Comparison of ENCODE assay signal across 1 cellular context in the genomic region with DNA sequence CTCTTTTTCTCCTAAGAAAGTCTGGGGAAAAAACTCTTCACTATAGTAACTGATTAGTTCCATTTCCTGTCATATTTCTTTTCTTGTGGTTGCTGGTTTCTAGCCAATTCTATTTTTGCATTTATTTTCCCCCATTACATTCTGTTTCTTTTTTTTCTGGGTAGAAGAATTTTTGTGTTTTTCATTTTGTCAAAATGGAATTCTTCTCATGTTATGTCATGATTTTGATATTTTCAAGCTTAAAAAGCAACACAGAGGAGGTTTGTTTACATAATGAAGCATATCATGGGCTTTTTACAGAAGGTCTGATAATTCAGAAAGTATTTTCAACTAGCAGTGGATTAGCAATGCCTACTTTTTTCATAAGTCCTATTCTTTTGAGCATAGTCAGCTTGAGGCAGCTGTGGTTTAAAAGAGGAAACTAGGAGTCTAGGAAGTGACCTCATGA.
TF ChIP-seq lines count a peak whose summit lies in the region.

No MANE protein-coding gene starts in this region.

TF ChIP-seq in GM12878, 131 proteins besides CTCF, POLR2A, EP300 and RAD21 (continued from another document and continues in another):
- no peak for TF ChIP-seq MYC (IDR thresholded peaks at IDR 0.05; ENCODE audit: insufficient read depth, insufficient read length, insufficient replicate concordance, low read length, severe bottlenecking)
- TF ChIP-seq YBX1 (IDR thresholded peaks at IDR 0.05) = no peak
- TF ChIP-seq SREBF2 (IDR thresholded peaks at IDR 0.05; ENCODE audit: low read length) = no peak
- TF ChIP-seq RFX5 (IDR thresholded peaks at IDR 0.05; ENCODE audit: low read depth, low read length) = no peak
- no peak for TF ChIP-seq ETV6 (conservative IDR thresholded peaks at IDR 0.05 in 1 of 2, IDR thresholded peaks at IDR 0.05 in 1 of 2; ENCODE audit: borderline replicate concordance in 1 of 2, low read depth in 1 of 2)
- TF ChIP-seq GABPA (IDR thresholded peaks at IDR 0.05; ENCODE audit: low read depth) = no peak
- TF ChIP-seq PML (IDR thresholded peaks at IDR 0.05; ENCODE audit: low read length) = no peak
- TF ChIP-seq ESRRA (IDR thresholded peaks at IDR 0.05; ENCODE audit: low read length) = no peak
- no peak for TF ChIP-seq ZBED1 (IDR thresholded peaks at IDR 0.05; ENCODE audit: borderline replicate concordance)
- no peak for TF ChIP-seq SUZ12 (IDR thresholded peaks at IDR 0.05; ENCODE audit: unreplicated experiment)
- TF ChIP-seq RCOR1 (conservative IDR thresholded peaks at IDR 0.05; ENCODE audit: low read depth, low read length) = no peak
- TF ChIP-seq, protein P1, sequence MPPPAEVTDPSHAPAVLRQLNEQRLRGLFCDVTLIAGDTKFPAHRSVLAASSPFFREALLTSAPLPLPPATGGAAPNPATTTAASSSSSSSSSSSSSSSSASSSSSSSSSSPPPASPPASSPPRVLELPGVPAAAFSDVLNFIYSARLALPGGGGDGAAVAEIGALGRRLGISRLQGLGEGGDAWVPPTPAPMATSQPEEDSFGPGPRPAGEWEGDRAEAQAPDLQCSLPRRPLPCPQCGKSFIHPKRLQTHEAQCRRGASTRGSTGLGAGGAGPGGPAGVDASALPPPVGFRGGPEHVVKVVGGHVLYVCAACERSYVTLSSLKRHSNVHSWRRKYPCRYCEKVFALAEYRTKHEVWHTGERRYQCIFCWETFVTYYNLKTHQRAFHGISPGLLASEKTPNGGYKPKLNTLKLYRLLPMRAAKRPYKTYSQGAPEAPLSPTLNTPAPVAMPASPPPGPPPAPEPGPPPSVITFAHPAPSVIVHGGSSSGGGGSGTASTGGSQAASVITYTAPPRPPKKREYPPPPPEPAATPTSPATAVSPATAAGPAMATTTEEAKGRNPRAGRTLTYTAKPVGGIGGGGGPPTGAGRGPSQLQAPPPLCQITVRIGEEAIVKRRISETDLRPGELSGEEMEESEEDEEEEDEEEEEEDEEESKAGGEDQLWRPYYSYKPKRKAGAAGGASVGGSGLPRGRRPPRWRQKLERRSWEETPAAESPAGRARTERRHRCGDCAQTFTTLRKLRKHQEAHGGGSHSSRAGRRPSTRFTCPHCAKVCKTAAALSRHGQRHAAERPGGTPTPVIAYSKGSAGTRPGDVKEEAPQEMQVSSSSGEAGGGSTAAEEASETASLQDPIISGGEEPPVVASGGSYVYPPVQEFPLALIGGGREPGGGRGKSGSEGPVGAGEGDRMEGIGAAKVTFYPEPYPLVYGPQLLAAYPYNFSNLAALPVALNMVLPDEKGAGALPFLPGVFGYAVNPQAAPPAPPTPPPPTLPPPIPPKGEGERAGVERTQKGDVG (CRISPR knock-in tag; IDR thresholded peaks at IDR 0.05) = no peak
- TF ChIP-seq, protein P2, sequence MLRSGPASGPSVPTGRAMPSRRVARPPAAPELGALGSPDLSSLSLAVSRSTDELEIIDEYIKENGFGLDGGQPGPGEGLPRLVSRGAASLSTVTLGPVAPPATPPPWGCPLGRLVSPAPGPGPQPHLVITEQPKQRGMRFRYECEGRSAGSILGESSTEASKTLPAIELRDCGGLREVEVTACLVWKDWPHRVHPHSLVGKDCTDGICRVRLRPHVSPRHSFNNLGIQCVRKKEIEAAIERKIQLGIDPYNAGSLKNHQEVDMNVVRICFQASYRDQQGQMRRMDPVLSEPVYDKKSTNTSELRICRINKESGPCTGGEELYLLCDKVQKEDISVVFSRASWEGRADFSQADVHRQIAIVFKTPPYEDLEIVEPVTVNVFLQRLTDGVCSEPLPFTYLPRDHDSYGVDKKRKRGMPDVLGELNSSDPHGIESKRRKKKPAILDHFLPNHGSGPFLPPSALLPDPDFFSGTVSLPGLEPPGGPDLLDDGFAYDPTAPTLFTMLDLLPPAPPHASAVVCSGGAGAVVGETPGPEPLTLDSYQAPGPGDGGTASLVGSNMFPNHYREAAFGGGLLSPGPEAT (IDR thresholded peaks at IDR 0.05; ENCODE audit: low read depth) = 0 out of 2 replicates have a peak, but pooled peaks have one; percentile 44
- TF ChIP-seq ZNF24 (IDR thresholded peaks at IDR 0.05) = no peak
- no peak for TF ChIP-seq FOXK2 (IDR thresholded peaks at IDR 0.05)
- TF ChIP-seq, protein P3, sequence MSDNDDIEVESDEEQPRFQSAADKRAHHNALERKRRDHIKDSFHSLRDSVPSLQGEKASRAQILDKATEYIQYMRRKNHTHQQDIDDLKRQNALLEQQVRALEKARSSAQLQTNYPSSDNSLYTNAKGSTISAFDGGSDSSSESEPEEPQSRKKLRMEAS (IDR thresholded peaks at IDR 0.05; ENCODE audit: low read depth, low read length) = no peak
- TF ChIP-seq CHD1 (IDR thresholded peaks at IDR 0.05; ENCODE audit: low read depth, low read length) = no peak
- TF ChIP-seq HDGF (IDR thresholded peaks at IDR 0.05) = no peak
- TF ChIP-seq ASH2L (IDR thresholded peaks at IDR 0.05; ENCODE audit: borderline replicate concordance, low read depth) = no peak
- TF ChIP-seq SP1 (IDR thresholded peaks at IDR 0.05; ENCODE audit: low read depth, low read length) = no peak
- no peak for TF ChIP-seq POLR2AphosphoS5 (IDR thresholded peaks at IDR 0.05; ENCODE audit: low read length)
- TF ChIP-seq, protein P4, sequence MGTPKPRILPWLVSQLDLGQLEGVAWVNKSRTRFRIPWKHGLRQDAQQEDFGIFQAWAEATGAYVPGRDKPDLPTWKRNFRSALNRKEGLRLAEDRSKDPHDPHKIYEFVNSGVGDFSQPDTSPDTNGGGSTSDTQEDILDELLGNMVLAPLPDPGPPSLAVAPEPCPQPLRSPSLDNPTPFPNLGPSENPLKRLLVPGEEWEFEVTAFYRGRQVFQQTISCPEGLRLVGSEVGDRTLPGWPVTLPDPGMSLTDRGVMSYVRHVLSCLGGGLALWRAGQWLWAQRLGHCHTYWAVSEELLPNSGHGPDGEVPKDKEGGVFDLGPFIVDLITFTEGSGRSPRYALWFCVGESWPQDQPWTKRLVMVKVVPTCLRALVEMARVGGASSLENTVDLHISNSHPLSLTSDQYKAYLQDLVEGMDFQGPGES (IDR thresholded peaks at IDR 0.05) = no peak
- peak; percentile 78; the same call in 1 of the 2 replicates for TF ChIP-seq NFIC (IDR thresholded peaks at IDR 0.05; ENCODE audit: low read depth, low read length)
- no peak for TF ChIP-seq STAT3 (IDR thresholded peaks at IDR 0.05; ENCODE audit: low read depth, low read length)
- no peak for TF ChIP-seq ZNF217 (IDR thresholded peaks at IDR 0.05)
- no peak for TF ChIP-seq NRF1 (conservative IDR thresholded peaks at IDR 0.05; ENCODE audit: low read depth, low read length)
- TF ChIP-seq JUNB (IDR thresholded peaks at IDR 0.05) = peak; percentile 21; the same call in 1 of the 2 replicates
- no peak for TF ChIP-seq SIX5 (IDR thresholded peaks at IDR 0.05; ENCODE audit: low read depth, low read length, severe bottlenecking)
- TF ChIP-seq MEF2B (IDR thresholded peaks at IDR 0.05; ENCODE audit: partially characterized antibody, poor library complexity, severe bottlenecking) = peak; percentile 67
- 0 out of 2 replicates have a peak, but pooled peaks have one; percentile 25 for TF ChIP-seq ZNF384 (IDR thresholded peaks at IDR 0.05; ENCODE audit: borderline replicate concordance, low read depth, low read length)
- TF ChIP-seq, protein P5, sequence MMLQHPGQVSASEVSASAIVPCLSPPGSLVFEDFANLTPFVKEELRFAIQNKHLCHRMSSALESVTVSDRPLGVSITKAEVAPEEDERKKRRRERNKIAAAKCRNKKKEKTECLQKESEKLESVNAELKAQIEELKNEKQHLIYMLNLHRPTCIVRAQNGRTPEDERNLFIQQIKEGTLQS (IDR thresholded peaks at IDR 0.05; ENCODE audit: borderline replicate concordance, extremely low read depth, low read depth, low read length) = no peak
- no peak for TF ChIP-seq POLR2AphosphoS2 (IDR thresholded peaks at IDR 0.05; ENCODE audit: low read depth, low read length)
- no peak for TF ChIP-seq FOS (IDR thresholded peaks at IDR 0.05; ENCODE audit: borderline replicate concordance, extremely low read depth, insufficient read length)
- TF ChIP-seq NR2C2 (IDR thresholded peaks at IDR 0.05; ENCODE audit: borderline replicate concordance, control insufficient read depth, insufficient read length, low read depth) = no peak
- no peak for TF ChIP-seq KLF5 (IDR thresholded peaks at IDR 0.05; ENCODE audit: partially characterized antibody)
- TF ChIP-seq ZSCAN29 (IDR thresholded peaks at IDR 0.05) = no peak
- no peak for TF ChIP-seq NFXL1 (IDR thresholded peaks at IDR 0.05; ENCODE audit: borderline replicate concordance)
- no peak for TF ChIP-seq IRF4 (IDR thresholded peaks at IDR 0.05; ENCODE audit: low read depth, low read length)
- no peak for TF ChIP-seq RBBP5 (conservative IDR thresholded peaks at IDR 0.05)
- TF ChIP-seq TAF1 (IDR thresholded peaks at IDR 0.05; ENCODE audit: borderline replicate concordance, low read depth, low read length) = no peak
- TF ChIP-seq, protein P6, sequence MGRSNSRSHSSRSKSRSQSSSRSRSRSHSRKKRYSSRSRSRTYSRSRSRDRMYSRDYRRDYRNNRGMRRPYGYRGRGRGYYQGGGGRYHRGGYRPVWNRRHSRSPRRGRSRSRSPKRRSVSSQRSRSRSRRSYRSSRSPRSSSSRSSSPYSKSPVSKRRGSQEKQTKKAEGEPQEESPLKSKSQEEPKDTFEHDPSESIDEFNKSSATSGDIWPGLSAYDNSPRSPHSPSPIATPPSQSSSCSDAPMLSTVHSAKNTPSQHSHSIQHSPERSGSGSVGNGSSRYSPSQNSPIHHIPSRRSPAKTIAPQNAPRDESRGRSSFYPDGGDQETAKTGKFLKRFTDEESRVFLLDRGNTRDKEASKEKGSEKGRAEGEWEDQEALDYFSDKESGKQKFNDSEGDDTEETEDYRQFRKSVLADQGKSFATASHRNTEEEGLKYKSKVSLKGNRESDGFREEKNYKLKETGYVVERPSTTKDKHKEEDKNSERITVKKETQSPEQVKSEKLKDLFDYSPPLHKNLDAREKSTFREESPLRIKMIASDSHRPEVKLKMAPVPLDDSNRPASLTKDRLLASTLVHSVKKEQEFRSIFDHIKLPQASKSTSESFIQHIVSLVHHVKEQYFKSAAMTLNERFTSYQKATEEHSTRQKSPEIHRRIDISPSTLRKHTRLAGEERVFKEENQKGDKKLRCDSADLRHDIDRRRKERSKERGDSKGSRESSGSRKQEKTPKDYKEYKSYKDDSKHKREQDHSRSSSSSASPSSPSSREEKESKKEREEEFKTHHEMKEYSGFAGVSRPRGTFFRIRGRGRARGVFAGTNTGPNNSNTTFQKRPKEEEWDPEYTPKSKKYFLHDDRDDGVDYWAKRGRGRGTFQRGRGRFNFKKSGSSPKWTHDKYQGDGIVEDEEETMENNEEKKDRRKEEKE (IDR thresholded peaks at IDR 0.05) = no peak
- no peak for TF ChIP-seq RELA (IDR thresholded peaks at IDR 0.05; ENCODE audit: borderline replicate concordance, partially characterized antibody)
- no peak for TF ChIP-seq TCF12 (IDR thresholded peaks at IDR 0.05; ENCODE audit: low read depth, low read length)
- TF ChIP-seq KAT2A (conservative IDR thresholded peaks at IDR 0.05; ENCODE audit: control insufficient read depth, low read depth, low read length) = no peak
- no peak for TF ChIP-seq ZNF622 (IDR thresholded peaks at IDR 0.05)
- no peak for TF ChIP-seq CHD2 (IDR thresholded peaks at IDR 0.05; ENCODE audit: borderline replicate concordance, low read depth, low read length)
- TF ChIP-seq DPF2 (IDR thresholded peaks at IDR 0.05) = no peak
- TF ChIP-seq STAT1 (conservative IDR thresholded peaks at IDR 0.05) = no peak
- TF ChIP-seq SMC3 (IDR thresholded peaks at IDR 0.05; ENCODE audit: borderline replicate concordance, low read length) = no peak
- peak; percentile 84 for TF ChIP-seq RUNX3 (IDR thresholded peaks at IDR 0.05; ENCODE audit: low read length)
- TF ChIP-seq, protein P7, sequence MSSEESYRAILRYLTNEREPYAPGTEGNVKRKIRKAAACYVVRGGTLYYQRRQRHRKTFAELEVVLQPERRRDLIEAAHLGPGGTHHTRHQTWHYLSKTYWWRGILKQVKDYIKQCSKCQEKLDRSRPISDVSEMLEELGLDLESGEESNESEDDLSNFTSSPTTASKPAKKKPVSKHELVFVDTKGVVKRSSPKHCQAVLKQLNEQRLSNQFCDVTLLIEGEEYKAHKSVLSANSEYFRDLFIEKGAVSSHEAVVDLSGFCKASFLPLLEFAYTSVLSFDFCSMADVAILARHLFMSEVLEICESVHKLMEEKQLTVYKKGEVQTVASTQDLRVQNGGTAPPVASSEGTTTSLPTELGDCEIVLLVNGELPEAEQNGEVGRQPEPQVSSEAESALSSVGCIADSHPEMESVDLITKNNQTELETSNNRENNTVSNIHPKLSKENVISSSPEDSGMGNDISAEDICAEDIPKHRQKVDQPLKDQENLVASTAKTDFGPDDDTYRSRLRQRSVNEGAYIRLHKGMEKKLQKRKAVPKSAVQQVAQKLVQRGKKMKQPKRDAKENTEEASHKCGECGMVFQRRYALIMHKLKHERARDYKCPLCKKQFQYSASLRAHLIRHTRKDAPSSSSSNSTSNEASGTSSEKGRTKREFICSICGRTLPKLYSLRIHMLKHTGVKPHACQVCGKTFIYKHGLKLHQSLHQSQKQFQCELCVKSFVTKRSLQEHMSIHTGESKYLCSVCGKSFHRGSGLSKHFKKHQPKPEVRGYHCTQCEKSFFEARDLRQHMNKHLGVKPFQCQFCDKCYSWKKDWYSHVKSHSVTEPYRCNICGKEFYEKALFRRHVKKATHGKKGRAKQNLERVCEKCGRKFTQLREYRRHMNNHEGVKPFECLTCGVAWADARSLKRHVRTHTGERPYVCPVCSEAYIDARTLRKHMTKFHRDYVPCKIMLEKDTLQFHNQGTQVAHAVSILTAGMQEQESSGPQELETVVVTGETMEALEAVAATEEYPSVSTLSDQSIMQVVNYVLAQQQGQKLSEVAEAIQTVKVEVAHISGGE (CRISPR knock-in tag; IDR thresholded peaks at IDR 0.05) = no peak
- TF ChIP-seq, protein P8, sequence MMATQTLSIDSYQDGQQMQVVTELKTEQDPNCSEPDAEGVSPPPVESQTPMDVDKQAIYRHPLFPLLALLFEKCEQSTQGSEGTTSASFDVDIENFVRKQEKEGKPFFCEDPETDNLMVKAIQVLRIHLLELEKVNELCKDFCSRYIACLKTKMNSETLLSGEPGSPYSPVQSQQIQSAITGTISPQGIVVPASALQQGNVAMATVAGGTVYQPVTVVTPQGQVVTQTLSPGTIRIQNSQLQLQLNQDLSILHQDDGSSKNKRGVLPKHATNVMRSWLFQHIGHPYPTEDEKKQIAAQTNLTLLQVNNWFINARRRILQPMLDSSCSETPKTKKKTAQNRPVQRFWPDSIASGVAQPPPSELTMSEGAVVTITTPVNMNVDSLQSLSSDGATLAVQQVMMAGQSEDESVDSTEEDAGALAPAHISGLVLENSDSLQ (IDR thresholded peaks at IDR 0.05) = no peak
- TF ChIP-seq, protein P9, sequence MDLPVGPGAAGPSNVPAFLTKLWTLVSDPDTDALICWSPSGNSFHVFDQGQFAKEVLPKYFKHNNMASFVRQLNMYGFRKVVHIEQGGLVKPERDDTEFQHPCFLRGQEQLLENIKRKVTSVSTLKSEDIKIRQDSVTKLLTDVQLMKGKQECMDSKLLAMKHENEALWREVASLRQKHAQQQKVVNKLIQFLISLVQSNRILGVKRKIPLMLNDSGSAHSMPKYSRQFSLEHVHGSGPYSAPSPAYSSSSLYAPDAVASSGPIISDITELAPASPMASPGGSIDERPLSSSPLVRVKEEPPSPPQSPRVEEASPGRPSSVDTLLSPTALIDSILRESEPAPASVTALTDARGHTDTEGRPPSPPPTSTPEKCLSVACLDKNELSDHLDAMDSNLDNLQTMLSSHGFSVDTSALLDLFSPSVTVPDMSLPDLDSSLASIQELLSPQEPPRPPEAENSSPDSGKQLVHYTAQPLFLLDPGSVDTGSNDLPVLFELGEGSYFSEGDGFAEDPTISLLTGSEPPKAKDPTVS (IDR thresholded peaks at IDR 0.05; ENCODE audit: low read depth, low read length) = no peak
- no peak for TF ChIP-seq ZZZ3 (IDR thresholded peaks at IDR 0.05; ENCODE audit: control insufficient read depth, insufficient read length, low read depth)
- TF ChIP-seq FOXM1 (IDR thresholded peaks at IDR 0.05; ENCODE audit: low read depth, low read length) = peak; percentile 50; the same call in 1 of the 2 replicates
- TF ChIP-seq MEF2A (IDR thresholded peaks at IDR 0.05; ENCODE audit: insufficient read depth, low read depth, low read length) = peak; percentile 93
